6 cellular contexts compared by ENCODE assay signal in the genomic region with DNA sequence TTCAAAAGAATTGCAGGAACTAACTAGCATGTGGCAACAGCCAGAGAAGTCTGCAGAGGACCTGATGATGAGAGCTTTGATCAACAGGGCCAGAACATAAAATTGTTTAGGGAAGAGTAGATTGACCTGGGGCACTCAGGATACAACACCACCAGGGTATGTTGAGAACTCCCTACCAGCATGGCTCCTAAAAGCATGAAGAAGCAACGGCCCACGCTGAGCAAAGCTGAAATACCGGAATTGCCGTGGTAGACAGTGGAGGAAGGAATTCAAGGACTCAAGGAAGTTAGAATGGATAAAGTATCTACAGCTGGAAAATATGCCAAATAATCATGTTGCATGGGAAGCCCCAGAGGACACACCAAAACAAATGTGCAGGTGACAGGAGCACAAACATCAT.
"Had no signal": no experiment of that assay in that cellular context is flagged by ENCODE, and none has a peak within 500 bp of the region (broad histone marks: within the 10 kb centered on the region; RNA-seq: fewer than 3 reads in every experiment).

No MANE protein-coding gene starts in this region.

- H3K27ac Mint-ChIP-seq: IgD-negative memory B cell had no signal

- H3K4me3 Mint-ChIP-seq: IgD-negative memory B cell had no signal

- ATAC-seq: HepG2, K562 had no signal

- H3K4me1 Mint-ChIP-seq: IgD-negative memory B cell had no signal

- H3K27me3 Mint-ChIP-seq: IgD-negative memory B cell had no signal

- H3K4me3 ChIP-seq: K562 had no signal

- H3K27ac ChIP-seq: HL-60 had no signal

- DNase-seq: IMR-90, KBM-7 had no signal

- H3K9me3 Mint-ChIP-seq: IgD-negative memory B cell had no signal
